ENCODE assay signal across 1 cellular context in the genomic region with DNA sequence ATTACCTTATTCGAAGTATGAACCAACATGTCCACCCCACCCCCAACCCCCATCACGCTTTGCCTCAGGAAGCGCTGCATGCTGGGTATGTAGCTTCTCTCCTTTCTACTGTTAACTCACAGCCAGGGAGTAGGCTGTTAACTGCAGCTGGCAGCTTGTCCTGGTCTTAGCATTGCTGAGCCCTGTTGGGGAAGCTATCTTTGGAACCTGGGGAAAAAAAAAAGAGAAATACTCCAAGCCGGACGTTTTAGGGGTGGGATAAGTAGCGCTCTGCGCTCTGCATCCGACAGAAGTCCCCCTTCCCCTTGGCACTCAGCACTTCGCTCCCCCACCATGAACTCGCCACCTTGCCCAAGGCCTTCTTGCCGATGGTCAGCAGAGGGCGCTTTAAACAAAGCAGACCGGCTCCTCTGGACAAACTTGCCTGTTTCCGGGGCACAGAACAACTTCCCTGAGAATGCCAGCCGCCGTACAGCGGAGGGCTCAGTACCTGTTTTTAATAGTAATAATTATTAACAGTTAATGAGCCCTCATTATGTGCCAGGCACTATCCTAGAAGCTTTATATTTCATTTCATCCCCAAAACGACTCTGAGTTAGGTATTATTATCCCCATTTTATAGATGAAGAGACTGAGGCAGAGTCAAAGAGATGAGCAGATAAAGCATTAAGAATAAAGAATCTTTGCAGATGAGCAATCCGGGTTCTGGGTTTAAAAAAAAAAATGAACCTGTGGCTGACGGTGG.
A peak's percentile ranks its signal among the peaks of the same experiment; 100 is the strongest.
TF ChIP-seq lines count a peak whose summit lies in the region.

No MANE protein-coding gene starts in this region.

TF ChIP-seq in H1, 55 proteins besides CTCF, POLR2A, EP300 and RAD21:
- no peak for TF ChIP-seq POU5F1 (IDR thresholded peaks at IDR 0.05; ENCODE audit: low read depth, low read length)
- TF ChIP-seq SP1 (IDR thresholded peaks at IDR 0.05; ENCODE audit: low read depth, low read length) = 0 out of 2 replicates have a peak, but pooled peaks have one; percentile 22
- no peak for TF ChIP-seq TAF1 (IDR thresholded peaks at IDR 0.05; ENCODE audit: low read depth, low read length)
- TF ChIP-seq PHF8 (conservative IDR thresholded peaks at IDR 0.05; ENCODE audit: low read depth, low read length) = no peak
- no peak for TF ChIP-seq POLR2AphosphoS5 (IDR thresholded peaks at IDR 0.05; ENCODE audit: low read depth, low read length)
- TF ChIP-seq CEBPB (IDR thresholded peaks at IDR 0.05; ENCODE audit: low read depth, low read length) = no peak
- no peak for TF ChIP-seq RFX5 (IDR thresholded peaks at IDR 0.05; ENCODE audit: borderline replicate concordance, low read depth, low read length)
- TF ChIP-seq CBX8 (IDR thresholded peaks at IDR 0.05; ENCODE audit: borderline replicate concordance, low read depth, low read length) = no peak
- no peak for TF ChIP-seq SIRT6 (IDR thresholded peaks at IDR 0.05; ENCODE audit: low read length)
- 0 out of 2 replicates have a peak, but pooled peaks have one; percentile 7 for TF ChIP-seq TEAD4 (IDR thresholded peaks at IDR 0.05; ENCODE audit: low read depth, low read length)
- TF ChIP-seq, protein P1, sequence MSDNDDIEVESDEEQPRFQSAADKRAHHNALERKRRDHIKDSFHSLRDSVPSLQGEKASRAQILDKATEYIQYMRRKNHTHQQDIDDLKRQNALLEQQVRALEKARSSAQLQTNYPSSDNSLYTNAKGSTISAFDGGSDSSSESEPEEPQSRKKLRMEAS (IDR thresholded peaks at IDR 0.05) = no peak
- TF ChIP-seq HDAC2 (IDR thresholded peaks at IDR 0.05; ENCODE audit: borderline replicate concordance in 1 of 2, low read depth in 2 of 2, low read length in 2 of 2) = peak in 1 of 2 experiments; percentile 8; a peak in 1 of 4 replicates
- TF ChIP-seq TBP (IDR thresholded peaks at IDR 0.05; ENCODE audit: low read depth, low read length) = 0 out of 2 replicates have a peak, but pooled peaks have one; percentile 34
- 0 out of 2 replicates have a peak, but pooled peaks have one; percentile 32 for TF ChIP-seq RBBP5 (IDR thresholded peaks at IDR 0.05; ENCODE audit: borderline replicate concordance, low read depth, low read length)
- 0 out of 4 replicates have a peak, but pooled peaks of 1 of the 2 experiments have one; percentile 37 for TF ChIP-seq SIN3A (conservative IDR thresholded peaks at IDR 0.05 in 1 of 2, IDR thresholded peaks at IDR 0.05 in 1 of 2; ENCODE audit: low read depth in 1 of 2, low read length in 2 of 2)
- TF ChIP-seq ASH2L (IDR thresholded peaks at IDR 0.05; ENCODE audit: low read length) = peak; percentile 62
- TF ChIP-seq HDAC6 (IDR thresholded peaks at IDR 0.05; ENCODE audit: low read depth, low read length) = no peak
- TF ChIP-seq KDM4A (IDR thresholded peaks at IDR 0.05; ENCODE audit: low read depth, low read length, severe bottlenecking) = peak; percentile 50
- no peak for TF ChIP-seq SIX5 (IDR thresholded peaks at IDR 0.05; ENCODE audit: low read depth, low read length)
- peak; percentile 56; the same call in 1 of the 2 replicates for TF ChIP-seq YY1 (IDR thresholded peaks at IDR 0.05; ENCODE audit: low read depth, low read length)
- no peak for TF ChIP-seq BACH1 (IDR thresholded peaks at IDR 0.05; ENCODE audit: low read length)
- TF ChIP-seq TCF12 (IDR thresholded peaks at IDR 0.05; ENCODE audit: low read depth, low read length) = no peak
- TF ChIP-seq KDM1A (IDR thresholded peaks at IDR 0.05; ENCODE audit: borderline replicate concordance, low read length) = peak; percentile 92
- TF ChIP-seq CHD1 (IDR thresholded peaks at IDR 0.05; ENCODE audit: low read depth, low read length) = no peak
- TF ChIP-seq SP4 (IDR thresholded peaks at IDR 0.05; ENCODE audit: low read length) = peak; percentile 41; the same call in 1 of the 2 replicates
- no peak for TF ChIP-seq GABPA (IDR thresholded peaks at IDR 0.05; ENCODE audit: borderline replicate concordance, insufficient read depth, low read length)
- TF ChIP-seq RNF2 (IDR thresholded peaks at IDR 0.05; ENCODE audit: borderline replicate concordance, low read depth, low read length, missing control alignments, poor library complexity, severe bottlenecking) = no peak
- TF ChIP-seq TAF7 (optimal IDR thresholded peaks at IDR 0.05; ENCODE audit: borderline replicate concordance, low read depth, low read length) = peak; percentile 48
TF ChIP-seq in H1: peak in this region for 12.
